In the genomic region with DNA sequence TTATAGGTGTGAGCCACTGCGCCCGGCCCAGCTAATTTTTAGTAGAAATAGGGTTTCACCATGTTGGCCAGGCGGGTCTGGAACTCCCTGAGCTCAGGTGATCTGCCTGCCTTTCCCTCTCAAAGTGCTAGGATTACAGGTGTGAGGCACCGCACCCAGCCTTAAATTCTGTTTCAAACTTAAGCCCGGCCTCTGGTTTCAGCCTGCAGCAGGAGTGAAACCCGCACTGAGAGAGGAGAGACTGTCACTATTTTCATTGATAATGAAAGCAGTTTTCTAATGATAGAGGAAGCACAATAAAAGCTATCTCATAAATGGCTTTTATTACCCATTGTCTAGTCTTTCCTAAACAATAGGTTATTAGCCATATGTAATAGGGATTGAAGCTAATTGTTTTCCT, we compare ENCODE assay signal across 39 cellular contexts.
"Had no signal": no experiment of that assay in that cellular context is flagged by ENCODE, and none has a peak within 500 bp of the region (broad histone marks: within the 10 kb centered on the region; RNA-seq: fewer than 3 reads in every experiment).

No MANE protein-coding gene starts in this region.

- H3K4me1 ChIP-seq: adrenal gland, ascending aorta, body of pancreas, breast epithelium had no signal

- H3K27ac Mint-ChIP-seq: activated naive CD4-positive, alpha-beta T cell treated with anti-CD3 and anti-CD28 coated beads for 36 hours; activated naive CD4-positive, alpha-beta T cell treated with anti-CD3 and anti-CD28 coated beads, Interleukin-2, amount 10 ng/mL, durations not matched to agents 7 days and 5 days; activated naive CD4-positive, alpha-beta T cell treated with anti-CD3 and anti-CD28 coated beads, Interleukin-2, amount 50 U/mL, for 24 hours; activated naive CD4-positive, alpha-beta T cell treated with anti-CD3 and anti-CD28 coated beads, Interleukin-2, amount 50 U/mL, for 72 hours; activated naive CD8-positive, alpha-beta T cell; activated naive CD8-positive, alpha-beta T cell treated with anti-CD3 and anti-CD28 coated beads for 36 hours; activated naive CD8-positive, alpha-beta T cell treated with anti-CD3 and anti-CD28 coated beads, Interleukin-2, amount 10 ng/mL, durations not matched to agents 7 days and 5 days; activated naive CD8-positive, alpha-beta T cell treated with anti-CD3 and anti-CD28 coated beads, Interleukin-2, amount 50 U/mL, for 24 hours; activated T-cell treated with anti-CD3 and anti-CD28 coated beads, Interleukin-2, amount 50 U/mL, for 24 hours; activated T-cell treated with anti-CD3 and anti-CD28 coated beads, Interleukin-2, amount 50 U/mL, for 72 hours; activated T-helper 1 cell treated with anti-CD3 and anti-CD28 coated beads, Interleukin-12 subunit alpha, Interleukin-12 subunit beta, Interleukin-2, Interleukin-4 antibody, amounts not matched to agents 30 ng/mL and 10 ng/mL and 1 ng/mL, durations not matched to agents 14 hours and 24 hours and 36 hours; activated T-helper 17 cell treated with anti-CD3 and anti-CD28 coated beads, Interleukin-2, amount 50 U/mL, for 72 hours; activated T-helper 2 cell treated with anti-CD3 and anti-CD28 coated beads, Interferon-gamma antibody, Interleukin-2, Interleukin-4, amounts not matched to agents 10 μg/mL and 5 μg/mL and 100 μg/mL, durations not matched to agents 14 hours and 24 hours and 36 hours; brain had no signal

- H3K27ac ChIP-seq: adrenal gland, ascending aorta, body of pancreas, brain microvascular endothelial cell, breast epithelium, cardiac muscle cell had no signal

- FAIRE-seq: bronchial epithelial cell had no signal

- H3K4me3 ChIP-seq: adrenal gland, ascending aorta, body of pancreas, breast epithelium, cardiac muscle cell had no signal

- H3K27me3 ChIP-seq: adrenal gland, ascending aorta, body of pancreas, brain microvascular endothelial cell, breast epithelium, cardiac muscle cell had no signal

- ATAC-seq: activated naive CD4-positive, alpha-beta T cell treated with anti-CD3 and anti-CD28 coated beads, Interleukin-2, amount 50 U/mL, for 72 hours; activated naive CD8-positive, alpha-beta T cell treated with anti-CD3 and anti-CD28 coated beads, Interleukin-2, amount 50 U/mL, for 24 hours; activated T-cell treated with anti-CD3 and anti-CD28 coated beads, Interleukin-2, amount 50 U/mL, for 4 hours; activated T-cell treated with anti-CD3 and anti-CD28 coated beads, Interleukin-2, amount 50 U/mL, for 72 hours; activated T-helper 17 cell treated with anti-CD3 and anti-CD28 coated beads, Interleukin-2, amount 50 U/mL, for 72 hours; body of pancreas had no signal

- H3K27me3 Mint-ChIP-seq: activated naive CD4-positive, alpha-beta T cell treated with anti-CD3 and anti-CD28 coated beads, Interleukin-2, amount 10 ng/mL, durations not matched to agents 7 days and 5 days; activated naive CD4-positive, alpha-beta T cell treated with anti-CD3 and anti-CD28 coated beads, Interleukin-2, amount 50 U/mL, for 24 hours; activated naive CD8-positive, alpha-beta T cell treated with anti-CD3 and anti-CD28 coated beads for 36 hours; activated naive CD8-positive, alpha-beta T cell treated with anti-CD3 and anti-CD28 coated beads, Interleukin-2, amount 10 ng/mL, durations not matched to agents 7 days and 5 days; activated naive CD8-positive, alpha-beta T cell treated with anti-CD3 and anti-CD28 coated beads, Interleukin-2, amount 50 U/mL, for 24 hours; activated T-cell treated with anti-CD3 and anti-CD28 coated beads, Interleukin-2, amount 50 U/mL, for 24 hours; brain; central memory CD8-positive, alpha-beta T cell had no signal

- H3K4me1 Mint-ChIP-seq: activated naive CD4-positive, alpha-beta T cell treated with anti-CD3 and anti-CD28 coated beads, Interleukin-2, amount 10 ng/mL, durations not matched to agents 7 days and 5 days; activated naive CD4-positive, alpha-beta T cell treated with anti-CD3 and anti-CD28 coated beads, Interleukin-2, amount 50 U/mL, for 24 hours; activated naive CD8-positive, alpha-beta T cell treated with anti-CD3 and anti-CD28 coated beads for 36 hours; activated naive CD8-positive, alpha-beta T cell treated with anti-CD3 and anti-CD28 coated beads, Interleukin-2, amount 10 ng/mL, durations not matched to agents 7 days and 5 days; activated naive CD8-positive, alpha-beta T cell treated with anti-CD3 and anti-CD28 coated beads, Interleukin-2, amount 50 U/mL, for 24 hours; activated T-helper 17 cell treated with anti-CD3 and anti-CD28 coated beads, Interleukin-2, amount 50 U/mL, for 72 hours; central memory CD8-positive, alpha-beta T cell had no signal

- H3K4me3 Mint-ChIP-seq: activated naive CD4-positive, alpha-beta T cell treated with anti-CD3 and anti-CD28 coated beads for 36 hours; activated naive CD4-positive, alpha-beta T cell treated with anti-CD3 and anti-CD28 coated beads, Interleukin-2, amount 10 ng/mL, durations not matched to agents 7 days and 5 days; activated naive CD4-positive, alpha-beta T cell treated with anti-CD3 and anti-CD28 coated beads, Interleukin-2, amount 50 U/mL, for 24 hours; activated naive CD8-positive, alpha-beta T cell; activated naive CD8-positive, alpha-beta T cell treated with anti-CD3 and anti-CD28 coated beads for 36 hours; activated naive CD8-positive, alpha-beta T cell treated with anti-CD3 and anti-CD28 coated beads, Interleukin-2, amount 10 ng/mL, durations not matched to agents 7 days and 5 days; activated naive CD8-positive, alpha-beta T cell treated with anti-CD3 and anti-CD28 coated beads, Interleukin-2, amount 50 U/mL, for 24 hours; activated T-cell treated with anti-CD3 and anti-CD28 coated beads, Interleukin-2, amount 50 U/mL, for 24 hours; activated T-cell treated with anti-CD3 and anti-CD28 coated beads, Interleukin-2, amount 50 U/mL, for 4 hours; activated T-cell treated with anti-CD3 and anti-CD28 coated beads, Interleukin-2, amount 50 U/mL, for 72 hours; activated T-helper 1 cell treated with anti-CD3 and anti-CD28 coated beads, Interleukin-12 subunit alpha, Interleukin-12 subunit beta, Interleukin-2, Interleukin-4 antibody, amounts not matched to agents 30 ng/mL and 10 ng/mL and 1 ng/mL, durations not matched to agents 14 hours and 24 hours and 36 hours; activated T-helper 17 cell treated with anti-CD3 and anti-CD28 coated beads, Interleukin-2, amount 50 U/mL, for 72 hours; brain; central memory CD8-positive, alpha-beta T cell had no signal

- DNase-seq: activated effector memory CD4-positive, alpha-beta T cell treated with anti-CD3 and anti-CD28 coated beads, Interleukin-2, amount 50 U/mL, for 16 hours; activated effector memory CD4-positive, alpha-beta T cell treated with Interleukin-2 at 50 U/mL for 16 hours; activated gamma-delta T cell; activated gamma-delta T cell treated with Interleukin-2 at 50 U/mL for 16 hours; activated naive CD4-positive, alpha-beta T cell; activated naive CD4-positive, alpha-beta T cell treated with anti-CD3 and anti-CD28 coated beads for 36 hours; activated naive CD4-positive, alpha-beta T cell treated with anti-CD3 and anti-CD28 coated beads, Interleukin-2, amount 10 ng/mL, durations not matched to agents 7 days and 5 days; activated naive CD4-positive, alpha-beta T cell treated with anti-CD3 and anti-CD28 coated beads, Interleukin-2, amount 50 U/mL, for 16 hours; activated naive CD4-positive, alpha-beta T cell treated with Interleukin-2 at 50 U/mL for 16 hours; activated naive CD8-positive, alpha-beta T cell treated with anti-CD3 and anti-CD28 coated beads for 36 hours; activated naive CD8-positive, alpha-beta T cell treated with anti-CD3 and anti-CD28 coated beads, Interleukin-2, amount 10 ng/mL, durations not matched to agents 7 days and 5 days; activated naive CD8-positive, alpha-beta T cell treated with anti-CD3 and anti-CD28 coated beads, Interleukin-2, amount 50 U/mL, for 24 hours; activated T-cell treated with anti-CD3 and anti-CD28 coated beads, Interleukin-2, amount 50 U/mL, for 1 hour; activated T-cell treated with anti-CD3 and anti-CD28 coated beads, Interleukin-2, amount 50 U/mL, for 24 hours; activated T-cell treated with anti-CD3 and anti-CD28 coated beads, Interleukin-2, amount 50 U/mL, for 4 hours; activated T-cell treated with anti-CD3 and anti-CD28 coated beads, Interleukin-2, amount 50 U/mL, for 48 hours; activated T-cell treated with anti-CD3 and anti-CD28 coated beads, Interleukin-2, amount 50 U/mL, for 72 hours; adrenal gland; amniotic stem cell; amygdala; anterior cingulate cortex; aorta; body of pancreas; brain microvascular endothelial cell; caudate nucleus; central memory CD4-positive, alpha-beta T cell; cerebellar nuclear complex had no signal

- H3K9me3 ChIP-seq: adrenal gland, body of pancreas had no signal

- H3K36me3 Mint-ChIP-seq: activated naive CD4-positive, alpha-beta T cell treated with anti-CD3 and anti-CD28 coated beads, Interleukin-2, amount 10 ng/mL, durations not matched to agents 7 days and 5 days; activated naive CD4-positive, alpha-beta T cell treated with anti-CD3 and anti-CD28 coated beads, Interleukin-2, amount 50 U/mL, for 24 hours; activated naive CD8-positive, alpha-beta T cell; activated naive CD8-positive, alpha-beta T cell treated with anti-CD3 and anti-CD28 coated beads for 36 hours; activated naive CD8-positive, alpha-beta T cell treated with anti-CD3 and anti-CD28 coated beads, Interleukin-2, amount 10 ng/mL, durations not matched to agents 7 days and 5 days had no signal

- H3K36me3 ChIP-seq: adrenal gland, ascending aorta, brain microvascular endothelial cell, breast epithelium, cardiac muscle cell had no signal
